24 cellular contexts compared by ENCODE assay signal in the genomic region with DNA sequence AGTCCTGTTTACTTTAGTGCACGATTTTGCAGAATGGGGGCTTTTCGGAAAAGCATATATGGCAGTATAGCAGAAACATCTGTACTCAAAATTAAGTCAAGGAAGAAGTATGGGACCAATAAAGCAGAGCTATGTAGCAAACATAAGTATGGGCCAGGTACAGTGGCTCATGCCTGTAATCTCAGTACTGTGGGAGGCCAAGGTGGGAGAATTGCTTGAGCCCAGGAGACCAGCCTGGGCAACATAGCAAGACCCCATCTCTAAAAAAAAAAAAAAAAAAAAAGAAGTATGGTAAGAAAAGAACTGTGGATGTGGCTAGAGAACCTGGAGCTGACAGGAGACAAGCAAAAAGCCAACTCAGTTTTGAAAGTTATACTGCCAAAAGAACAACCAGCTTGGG. TPM values are rescaled to one million over a fixed set of nuclear protein-coding genes. Genes with fewer than 3 reads are reported as not detected.
DNase-seq lines count a peak whose midpoint lies in the region; ATAC-seq, FAIRE-seq and TF ChIP-seq lines count a peak whose summit lies in the region.
"Had no signal": no experiment of that assay in that cellular context is flagged by ENCODE, and none has a peak within 500 bp of the region (broad histone marks: within the 10 kb centered on the region; RNA-seq: fewer than 3 reads in every experiment).

No MANE protein-coding gene starts in this region.

- no peak for FAIRE-seq in K562 (lab: Jason Lieb, UNC)
- FAIRE-seq: A204.1, G401.6, GM12892, GM19239 had no signal

- no peak overlapping the region for H3K4me2 ChIP-seq in K562 (ENCODE audit: insufficient read depth, low read length)
- H3K4me2 ChIP-seq: BLaER1, GM23338 had no signal

- H3K4me1 ChIP-seq in K562 (replicated peaks in 1 of 2; ENCODE audit: control insufficient read depth in 2 of 2, insufficient read depth in 2 of 2, low read length in 2 of 2) (peaks cover 0 to 13% of the 10 kb centered on the region in 2 experiments; a peak in 4 of 5 replicates), Peyer's patch (no peaks in the 10 kb centered on the region)

- H3K9me3 ChIP-seq in T-helper 17 cell (ENCODE audit: control insufficient read depth, low read length, poor library complexity, severe bottlenecking) (no peaks in the 10 kb centered on the region), K562 (replicated peaks; ENCODE audit: control insufficient read depth, insufficient read depth, low read depth, low read length) (no peaks in the 10 kb centered on the region), Peyer's patch (no peaks in the 10 kb centered on the region)
- H3K9me3 ChIP-seq: BLaER1, Caco-2 had no signal

- H4K20me1 ChIP-seq in K562 (replicated peaks; ENCODE audit: control insufficient read depth, insufficient read depth, low read length) = no peaks in the 10 kb centered on the region; the same call in 1 of the 2 replicates

- H3K36me3 ChIP-seq in K562 (ENCODE audit: control insufficient read depth, insufficient read depth, low read length) (no peaks in the 10 kb centered on the region), Peyer's patch (no peaks in the 10 kb centered on the region)
- H3K36me3 ChIP-seq: BLaER1 had no signal

- no peak for TF ChIP-seq RAD21 in K562 (CRISPR knock-in tag; conservative IDR thresholded peaks at IDR 0.05 in 1 of 2, IDR thresholded peaks at IDR 0.05 in 1 of 2)

- no peaks in the 10 kb centered on the region for H3K9me3 Mint-ChIP-seq in activated naive CD4-positive, alpha-beta T cell treated with anti-CD3 and anti-CD28 coated beads, Interleukin-2, amount 50 U/mL, for 24 hours
- H3K9me3 Mint-ChIP-seq in memory B cell = peaks cover 4% of the 10 kb centered on the region
- H3K9me3 Mint-ChIP-seq: CD4-positive, CD25-positive, alpha-beta regulatory T cell; CD8-positive, alpha-beta T cell; GM23338; H9 had no signal

- peaks cover 5% of the 10 kb centered on the region; the same call in 2 of the 3 replicates for H3K79me2 ChIP-seq in K562 (ENCODE audit: control insufficient read depth, insufficient read depth, low read length)

- H3K27ac Mint-ChIP-seq in activated naive CD4-positive, alpha-beta T cell treated with anti-CD3 and anti-CD28 coated beads, Interleukin-2, amount 50 U/mL, for 24 hours = peak overlapping the region; percentile 59
- peak overlapping the region; percentile 37 for H3K27ac Mint-ChIP-seq in T-helper 17 cell
- peak overlapping the region; percentile 6 for H3K27ac Mint-ChIP-seq in memory B cell
- H3K27ac Mint-ChIP-seq: B cell, GM23338, H9 had no signal

- TF ChIP-seq EP300 in K562 (IDR thresholded peaks at IDR 0.05; ENCODE audit: low read length) = no peak

- TF ChIP-seq CTCF in K562 (IDR thresholded peaks at IDR 0.05 in 2 of 3, conservative IDR thresholded peaks at IDR 0.05 in 1 of 3; ENCODE audit: insufficient read depth in 2 of 3, low read depth in 1 of 3, low read length in 3 of 3) (no peak), Peyer's patch (IDR thresholded peaks at IDR 0.05) (no peak)

- no peaks in the 10 kb centered on the region for H3K36me3 Mint-ChIP-seq in activated naive CD4-positive, alpha-beta T cell treated with anti-CD3 and anti-CD28 coated beads, Interleukin-2, amount 50 U/mL, for 24 hours
- H3K36me3 Mint-ChIP-seq in T-helper 17 cell (ENCODE audit: low read depth) (no peaks in the 10 kb centered on the region), memory B cell (peaks cover 7% of the 10 kb centered on the region)

- H3K27ac ChIP-seq in K562 (ENCODE audit: extremely low read depth, low read depth, low read length) (no peak overlapping the region), Peyer's patch (no peak overlapping the region)
- H3K27ac ChIP-seq: 22Rv1, BLaER1, C4-2B had no signal

- no peak for TF ChIP-seq POLR2A in K562 (conservative IDR thresholded peaks at IDR 0.05)
- TF ChIP-seq POLR2A in Peyer's patch (IDR thresholded peaks at IDR 0.05) = no peak

- H3K4me3 ChIP-seq in K562 (no peak overlapping the region), Peyer's patch (no peak overlapping the region)
- H3K4me3 ChIP-seq: BLaER1, GM23338 had no signal

- no peaks in the 10 kb centered on the region for H3K27me3 Mint-ChIP-seq in activated naive CD4-positive, alpha-beta T cell treated with anti-CD3 and anti-CD28 coated beads, Interleukin-2, amount 50 U/mL, for 24 hours
- H3K27me3 Mint-ChIP-seq in T-helper 17 cell (no peaks in the 10 kb centered on the region), memory B cell (no peaks in the 10 kb centered on the region)
- H3K27me3 Mint-ChIP-seq: B cell; CD4-positive, CD25-positive, alpha-beta regulatory T cell had no signal

- in situ Hi-C loops in K562 (cut with MboI) = no loop called here

- intact Hi-C loops in K562 (cut with micrococcal nuclease) = no loop called here

- 66% methylated on average over 2 of the region's 2 CpGs for WGBS in K562 (ENCODE audit: insufficient coverage, low coverage, missing lambda C conversion rate)

- no peaks in the 10 kb centered on the region for H3K9me1 ChIP-seq in K562 (ENCODE audit: control insufficient read depth, insufficient read depth, low read length)

- BruUV-seq in K562 (replicated peaks; lab: Mats Ljungman, UMichigan) = no TSS peak

- no peak overlapping the region for H3K4me3 Mint-ChIP-seq in activated naive CD4-positive, alpha-beta T cell treated with anti-CD3 and anti-CD28 coated beads, Interleukin-2, amount 50 U/mL, for 24 hours
- no peak overlapping the region for H3K4me3 Mint-ChIP-seq in T-helper 17 cell
- no peak overlapping the region for H3K4me3 Mint-ChIP-seq in memory B cell
- H3K4me3 Mint-ChIP-seq: B cell; CD4-positive, CD25-positive, alpha-beta regulatory T cell; CD8-positive, alpha-beta T cell; GM23338; H9 had no signal

- POLR2A ChIA-PET in K562 (lab: Yijun Ruan, JAX) = interaction anchor here (0.6 to 0.8 kb wide), 2 partner anchors 10 to 89 kb away, joined by 3 to 4 read pairs; a partner anchor contains a TSS

- DNase-seq in activated naive CD4-positive, alpha-beta T cell treated with anti-CD3 and anti-CD28 coated beads, Interleukin-2, amount 50 U/mL, for 16 hours = no peak
- no peak for DNase-seq in T-helper 17 cell
- DNase-seq in K562 (ENCODE audit: extremely low read depth in 1 of 4, low spot score in 3 of 4) = no peak
- no peak for DNase-seq in memory B cell (ENCODE audit: low spot score in 2 of 2)
- no peak for DNase-seq in SW 1271 (lab: John Stamatoyannopoulos, UW)
- DNase-seq in Peyer's patch = no peak
- DNase-seq: Caco-2; CD4-positive, CD25-positive, alpha-beta regulatory T cell; CD8-positive, alpha-beta T cell; DMS153; DND-41; H9 had no signal

- H3K27me3 ChIP-seq in K562 (ENCODE audit: control insufficient read depth in 2 of 2, insufficient read depth in 2 of 2, low read length in 2 of 2) = no peaks in the 10 kb centered on the region
- no peaks in the 10 kb centered on the region for H3K27me3 ChIP-seq in Peyer's patch
- H3K27me3 ChIP-seq: BLaER1 had no signal

- H2AFZ ChIP-seq in K562 (ENCODE audit: low read depth, low read length) = no peak overlapping the region
- H2AFZ ChIP-seq: GM23338 had no signal

- ATAC-seq in T-helper 17 cell = no peak
- ATAC-seq in K562 = no peak
- ATAC-seq in memory B cell (ENCODE audit: low read depth) = no peak
- no peak for ATAC-seq in GM19035 (IDR thresholded peaks at IDR 0.05; ENCODE audit: unreplicated experiment)
- ATAC-seq: CD8-positive, alpha-beta T cell; GM23338; HCT116 had no signal

- CTCF ChIA-PET in K562 (lab: Yijun Ruan, JAX; ENCODE audit: low intra/inter-chr PET ratio) = no interaction called here

- no peak overlapping the region for H3K9ac ChIP-seq in K562 (ENCODE audit: insufficient read depth in 1 of 2, low read depth in 2 of 2, low read length in 2 of 2)
- H3K9ac ChIP-seq: BLaER1 had no signal

- peaks cover 60% of the 10 kb centered on the region for H3K4me1 Mint-ChIP-seq in activated naive CD4-positive, alpha-beta T cell treated with anti-CD3 and anti-CD28 coated beads, Interleukin-2, amount 50 U/mL, for 24 hours
- H3K4me1 Mint-ChIP-seq in T-helper 17 cell = peaks cover 32% of the 10 kb centered on the region
- H3K4me1 Mint-ChIP-seq in memory B cell = peaks cover 29% of the 10 kb centered on the region

TF ChIP-seq in K562, 482 proteins besides CTCF, POLR2A, EP300 and RAD21 (continues in another document):
- no peak for TF ChIP-seq CSDE1 (IDR thresholded peaks at IDR 0.05)
- TF ChIP-seq TEAD2 (tag; IDR thresholded peaks at IDR 0.05) = no peak
- no peak for TF ChIP-seq PTTG1 (tag; IDR thresholded peaks at IDR 0.05; ENCODE audit: low read depth)
- TF ChIP-seq, protein P1, sequence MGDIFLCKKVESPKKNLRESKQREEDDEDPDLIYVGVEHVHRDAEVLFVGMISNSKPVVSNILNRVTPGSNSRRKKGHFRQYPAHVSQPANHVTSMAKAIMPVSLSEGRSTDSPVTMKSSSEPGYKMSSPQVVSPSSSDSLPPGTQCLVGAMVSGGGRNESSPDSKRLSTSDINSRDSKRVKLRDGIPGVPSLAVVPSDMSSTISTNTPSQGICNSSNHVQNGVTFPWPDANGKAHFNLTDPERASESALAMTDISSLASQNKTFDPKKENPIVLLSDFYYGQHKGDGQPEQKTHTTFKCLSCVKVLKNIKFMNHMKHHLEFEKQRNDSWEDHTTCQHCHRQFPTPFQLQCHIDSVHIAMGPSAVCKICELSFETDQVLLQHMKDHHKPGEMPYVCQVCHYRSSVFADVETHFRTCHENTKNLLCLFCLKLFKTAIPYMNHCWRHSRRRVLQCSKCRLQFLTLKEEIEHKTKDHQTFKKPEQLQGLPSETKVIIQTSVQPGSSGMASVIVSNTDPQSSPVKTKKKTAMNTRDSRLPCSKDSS (IDR thresholded peaks at IDR 0.05; ENCODE audit: low read depth, partially characterized antibody) = no peak
- TF ChIP-seq ZNF121 (CRISPR knock-in tag; conservative IDR thresholded peaks at IDR 0.05) = peak; percentile 82

RNA-seq across cellular contexts. Expression of a gene that starts 36.1 kb away (rescaled TPM):
- total RNA-seq in T-helper 17 cell = 10 to 100 TPM; 53.5 to 56.9 TPM
- 8.2 and 25.2 TPM in 2 replicates for total RNA-seq in K562 (2011; cell fraction: chromatin; rRNA removed; ENCODE audit: low replicate concordance)
- 5.3 and 8.6 TPM in 2 replicates for total RNA-seq in K562 (2011; cell fraction: nucleolus; rRNA removed)
- 14.1 and 23.3 TPM in 2 replicates for total RNA-seq in K562 (2011; cell fraction: nucleoplasm; rRNA removed)
- total RNA-seq in K562 (2014; rRNA removed) = 6.9 and 9.7 TPM in 2 replicates
- total RNA-seq in K562 (2014; rRNA removed; fragmentation: Illumina TruSeq; extraction: Trizol) = 13.0 and 13.1 TPM in 2 replicates
- total RNA-seq in K562 (2015; rRNA removed; fragmentation: Illumina TruSeq; extraction: Trizol) = 15.5 and 15.8 TPM in 2 replicates
- 12.9 and 15.2 TPM in 2 replicates for total RNA-seq in K562 (2021)
- polyA plus RNA-seq in K562 (2011; rRNA removed) = 8.6 and 13.3 TPM in 2 replicates
- polyA plus RNA-seq in K562 (2011; cell fraction: cytosol; rRNA removed) = 3.4 and 8.5 TPM in 2 replicates
- polyA plus RNA-seq in K562 (2011; cell fraction: nucleus; rRNA removed) = 6.3 and 11.5 TPM in 2 replicates
- polyA plus RNA-seq in K562 (2012) = 3.9 and 4.3 TPM in 2 replicates
- polyA plus RNA-seq in K562 (2014; fragmentation: Illumina TruSeq; extraction: Trizol) = 4.8 and 5.2 TPM in 2 replicates
- polyA plus RNA-seq in K562 (2014; fragmentation: Nextera tagmentation; extraction: Ambion mirVana) = 1 to 10 TPM; 6.1 to 7.8 TPM
- 4.7 and 5.1 TPM in 2 replicates for polyA plus RNA-seq in K562 (2014; rRNA removed)
- polyA minus RNA-seq in K562 (2011; rRNA and poly(A)+ RNA removed) = 33.6 and 48.2 TPM in 2 replicates
- 17.8 and 20.3 TPM in 2 replicates for polyA minus RNA-seq in K562 (2011; cell fraction: cytosol; rRNA and poly(A)+ RNA removed)
- polyA minus RNA-seq in K562 (2011; cell fraction: nucleus; rRNA and poly(A)+ RNA removed) = 4.7 and 12.3 TPM in 2 replicates
- total RNA-seq in Peyer's patch = 10 to 100 TPM; 36.5 to 56.1 (median 42.5) TPM

Comparison
In these comparisons a context has a peak if more than half of its experiments do, and no peak if none do; other contexts are left out.
1. H3K27ac Mint-ChIP-seq: peak in every context shown above with its lines; median percentile 59 in activated naive CD4-positive, alpha-beta T cell treated with anti-CD3 and anti-CD28 coated beads, Interleukin-2, amount 50 U/mL, for 24 hours; 37 in T-helper 17 cell; 6 in memory B cell.